ENCODE assay signal across 8 cellular contexts in the genomic region with DNA sequence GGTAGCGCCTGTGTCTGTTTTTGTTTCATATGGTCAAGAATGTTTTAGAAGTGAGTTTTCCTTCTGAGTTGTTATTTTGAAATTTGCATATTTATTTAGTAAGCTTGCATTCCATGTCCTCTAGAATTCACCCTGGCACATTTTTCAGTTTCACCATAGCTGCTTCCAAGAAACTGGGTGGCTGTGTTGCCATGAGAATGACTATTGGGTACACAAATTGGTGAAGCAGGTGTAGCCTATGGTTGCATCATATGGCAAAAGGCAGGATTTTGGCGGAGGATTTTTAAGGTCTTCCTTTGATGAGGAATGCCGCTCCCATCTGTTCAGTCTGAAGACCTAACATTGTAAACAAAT. TPM values are rescaled to one million over a fixed set of nuclear protein-coding genes. Genes with fewer than 3 reads are reported as not detected.
DNase-seq lines count a peak whose midpoint lies in the region; ATAC-seq and TF ChIP-seq lines count a peak whose summit lies in the region.

No MANE protein-coding gene starts in this region.

- H3K9me3 ChIP-seq in thymus (ENCODE audit: control insufficient read depth), result no peaks in the 10 kb centered on the region

- no peak for DNase-seq in activated CD4-positive, alpha-beta T cell treated with anti-CD3 and anti-CD28 coated beads, Interleukin-2, amount 10 ng/mL, durations not matched to agents 7 days and 5 days
- no peak for DNase-seq in activated CD4-positive, alpha-beta T cell treated with anti-CD3 and anti-CD28 coated beads for 1 hour
- DNase-seq in activated naive CD8-positive, alpha-beta T cell treated with anti-CD3 and anti-CD28 coated beads, Interleukin-2, amount 50 U/mL, for 24 hours, result no peak
- no peak for DNase-seq in kidney epithelial cell (ENCODE audit: low read depth)
- no peak for DNase-seq in NCI-H1092 (lab: John Stamatoyannopoulos, UW)

- peak overlapping the region; percentile 99 for H3K4me3 Mint-ChIP-seq in activated CD4-positive, alpha-beta T cell treated with anti-CD3 and anti-CD28 coated beads, Interleukin-2, amount 10 ng/mL, durations not matched to agents 7 days and 5 days
- peak overlapping the region; percentile 92 for H3K4me3 Mint-ChIP-seq in activated naive CD8-positive, alpha-beta T cell treated with anti-CD3 and anti-CD28 coated beads, Interleukin-2, amount 50 U/mL, for 24 hours

- H3K27me3 ChIP-seq in kidney epithelial cell (ENCODE audit: control insufficient read depth, insufficient read depth, low read length) (no peaks in the 10 kb centered on the region), thymus (ENCODE audit: control insufficient read depth, insufficient read depth) (no peaks in the 10 kb centered on the region)

- peak overlapping the region; percentile 99 for H3K27ac Mint-ChIP-seq in activated CD4-positive, alpha-beta T cell treated with anti-CD3 and anti-CD28 coated beads, Interleukin-2, amount 10 ng/mL, durations not matched to agents 7 days and 5 days
- H3K27ac Mint-ChIP-seq in activated naive CD8-positive, alpha-beta T cell treated with anti-CD3 and anti-CD28 coated beads, Interleukin-2, amount 50 U/mL, for 24 hours, result peak overlapping the region; percentile 95

- peaks cover 14% of the 10 kb centered on the region for H3K4me1 ChIP-seq in thymus (ENCODE audit: control insufficient read depth, insufficient read depth, low read length)

- peak overlapping the region; percentile 1 for H3K27ac ChIP-seq in thymus (ENCODE audit: low read depth)

- no peak for TF ChIP-seq CTCF in kidney epithelial cell (IDR thresholded peaks at IDR 0.05; ENCODE audit: insufficient read depth, low read length, poor library complexity, severe bottlenecking)

- peaks cover 51% of the 10 kb centered on the region for H3K36me3 Mint-ChIP-seq in activated CD4-positive, alpha-beta T cell treated with anti-CD3 and anti-CD28 coated beads, Interleukin-2, amount 10 ng/mL, durations not matched to agents 7 days and 5 days (ENCODE audit: low read depth)
- peaks cover 55% of the 10 kb centered on the region for H3K36me3 Mint-ChIP-seq in activated naive CD8-positive, alpha-beta T cell treated with anti-CD3 and anti-CD28 coated beads, Interleukin-2, amount 50 U/mL, for 24 hours (ENCODE audit: low read depth)

- no peaks in the 10 kb centered on the region for H3K9me3 Mint-ChIP-seq in activated CD4-positive, alpha-beta T cell treated with anti-CD3 and anti-CD28 coated beads, Interleukin-2, amount 10 ng/mL, durations not matched to agents 7 days and 5 days
- no peaks in the 10 kb centered on the region for H3K9me3 Mint-ChIP-seq in activated naive CD8-positive, alpha-beta T cell treated with anti-CD3 and anti-CD28 coated beads, Interleukin-2, amount 50 U/mL, for 24 hours

- WGBS in thymus, result 69% methylated on average over 3 of the region's 3 CpGs

- CTCF ChIA-PET in activated CD4-positive, alpha-beta T cell treated with anti-CD3 and anti-CD28 coated beads, Interleukin-2, amount 10 ng/mL, durations not matched to agents 7 days and 5 days (lab: Charles Lee), result interaction anchor here (1.3 to 1.5 kb wide), 2 partner anchors 8 to 14 kb away, joined by 6 to 7 read pairs; no protein-coding TSS in a partner anchor

- ATAC-seq in activated naive CD8-positive, alpha-beta T cell treated with anti-CD3 and anti-CD28 coated beads, Interleukin-2, amount 50 U/mL, for 24 hours, result no peak
- ATAC-seq in HG03159 (IDR thresholded peaks at IDR 0.05; ENCODE audit: unreplicated experiment) (no peak), GM18519 (IDR thresholded peaks at IDR 0.05; ENCODE audit: low FRiP score, unreplicated experiment) (no peak)

- H3K4me3 ChIP-seq in kidney epithelial cell (ENCODE audit: low read depth, low read length) (peak overlapping the region; percentile 99), thymus (ENCODE audit: low read length) (peak overlapping the region; percentile 65)

- peaks cover 1% of the 10 kb centered on the region for H3K36me3 ChIP-seq in kidney epithelial cell (ENCODE audit: control insufficient read depth, insufficient read depth, low read length)
- peaks cover 5% of the 10 kb centered on the region for H3K36me3 ChIP-seq in thymus (ENCODE audit: control insufficient read depth, insufficient read depth)

- H3K4me1 Mint-ChIP-seq in activated CD4-positive, alpha-beta T cell treated with anti-CD3 and anti-CD28 coated beads, Interleukin-2, amount 10 ng/mL, durations not matched to agents 7 days and 5 days, result peaks cover 49% of the 10 kb centered on the region
- peaks cover 60% of the 10 kb centered on the region for H3K4me1 Mint-ChIP-seq in activated naive CD8-positive, alpha-beta T cell treated with anti-CD3 and anti-CD28 coated beads, Interleukin-2, amount 50 U/mL, for 24 hours

- H3K27me3 Mint-ChIP-seq in activated CD4-positive, alpha-beta T cell treated with anti-CD3 and anti-CD28 coated beads, Interleukin-2, amount 10 ng/mL, durations not matched to agents 7 days and 5 days, result no peaks in the 10 kb centered on the region
- no peaks in the 10 kb centered on the region for H3K27me3 Mint-ChIP-seq in activated naive CD8-positive, alpha-beta T cell treated with anti-CD3 and anti-CD28 coated beads, Interleukin-2, amount 50 U/mL, for 24 hours

- POLR2A ChIA-PET in activated CD4-positive, alpha-beta T cell treated with anti-CD3 and anti-CD28 coated beads, Interleukin-2, amount 10 ng/mL, durations not matched to agents 7 days and 5 days (lab: Charles Lee), result interaction anchor here (1.1 kb wide), 1 partner anchor 11 kb away, joined by 3 read pairs; no protein-coding TSS in a partner anchor

RNA-seq across cellular contexts. Expression of a gene that starts 1.3 kb away (rescaled TPM):
- 100 to 1,000 TPM in 1 of 2 experiments, 10 to 100 TPM in 1; 81.3 to 113 TPM for total RNA-seq in activated CD4-positive, alpha-beta T cell treated with anti-CD3 and anti-CD28 coated beads, Interleukin-2, amount 10 ng/mL, durations not matched to agents 7 days and 5 days
- 321 and 324 TPM in 2 replicates for total RNA-seq in kidney epithelial cell
- 105 TPM for polyA plus RNA-seq in thymus

RNA-seq across cellular contexts. Expression of a gene that starts 28.5 kb away (rescaled TPM):
- total RNA-seq in activated CD4-positive, alpha-beta T cell treated with anti-CD3 and anti-CD28 coated beads, Interleukin-2, amount 10 ng/mL, durations not matched to agents 7 days and 5 days, result not detected
- total RNA-seq in kidney epithelial cell, result not detected in 2 replicates
- polyA plus RNA-seq in thymus, result 1.8 TPM

RNA-seq across cellular contexts. Expression of a gene that starts 56.1 kb away (rescaled TPM):
- total RNA-seq in activated CD4-positive, alpha-beta T cell treated with anti-CD3 and anti-CD28 coated beads, Interleukin-2, amount 10 ng/mL, durations not matched to agents 7 days and 5 days, result 100 to 1,000 TPM; 428 to 468 TPM
- total RNA-seq in kidney epithelial cell, result 7.7 and 14.1 TPM in 2 replicates
- 63.9 TPM for polyA plus RNA-seq in thymus

Comparison
In these comparisons a context has a peak if more than half of its experiments do, and no peak if none do; other contexts are left out.
1. RNA of a gene that starts 56.1 kb away (total RNA-seq): 428 to 468 TPM in activated CD4-positive, alpha-beta T cell treated with anti-CD3 and anti-CD28 coated beads, Interleukin-2, amount 10 ng/mL, durations not matched to agents 7 days and 5 days; 7.7 to 14.1 TPM in kidney epithelial cell; every median in the first group is over 10 times any median in the second.